1 cellular context compared by ENCODE assay signal in the genomic region with DNA sequence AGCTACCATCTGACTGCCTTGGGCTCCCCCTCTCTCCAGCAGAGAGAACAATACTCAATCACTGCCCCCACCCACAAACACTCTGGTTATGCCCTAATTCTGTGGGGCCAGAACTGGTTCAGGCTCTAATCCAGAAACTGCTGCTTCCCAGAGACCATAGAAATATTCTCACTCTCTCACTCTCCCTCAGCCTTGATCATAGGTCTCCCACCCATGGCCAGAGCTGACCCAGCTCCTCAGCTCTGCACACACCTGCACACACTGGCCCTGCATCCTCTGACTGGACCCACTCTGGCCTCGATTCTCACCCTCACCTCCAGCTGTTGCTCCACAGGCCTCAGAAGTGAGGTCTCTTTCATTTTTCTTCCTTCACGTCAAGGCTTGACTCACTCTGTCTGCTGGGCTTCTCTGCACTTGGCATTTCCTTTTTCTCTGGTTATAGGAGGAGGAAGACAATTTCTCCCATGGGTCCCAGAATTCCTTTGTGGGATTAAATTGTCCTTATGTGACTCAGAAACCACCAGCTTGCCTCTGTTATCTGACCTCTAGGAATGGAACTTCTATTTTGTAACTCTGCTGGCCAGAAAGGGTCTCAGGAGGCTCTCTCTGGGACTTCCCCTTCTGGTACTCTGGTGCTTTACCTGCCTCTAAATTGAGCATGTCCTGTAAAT.
TF ChIP-seq lines count a peak whose summit lies in the region.

No MANE protein-coding gene starts in this region.

TF ChIP-seq in GM23338, 12 proteins besides CTCF, POLR2A, EP300 and RAD21 (continued from another document):
- TF ChIP-seq REST (IDR thresholded peaks at IDR 0.05; ENCODE audit: unreplicated experiment) (no peak), ZNF462 (CRISPR knock-in tag; IDR thresholded peaks at IDR 0.05) (no peak)
